Comparison of ENCODE assay signal across 8 cellular contexts in genomic region chr2:24047703-24048033, GRCh38. TPM values are rescaled to one million over a fixed set of nuclear protein-coding genes. Genes with fewer than 3 reads are reported as not detected.
A peak's percentile ranks its signal among the peaks of the same experiment; 100 is the strongest.
DNase-seq lines count a peak whose midpoint lies in the region; ATAC-seq and TF ChIP-seq lines count a peak whose summit lies in the region.

No MANE protein-coding gene starts in this region.

- H3K4me3 Mint-ChIP-seq in activated T-cell treated with anti-CD3 and anti-CD28 coated beads, Interleukin-2, amount 50 U/mL, for 24 hours = peak overlapping the region; percentile 96
- H3K4me3 Mint-ChIP-seq in glutamatergic neuron (ENCODE audit: unreplicated experiment) = peak overlapping the region; percentile 100

- H3K36me3 ChIP-seq in Panc1 (ENCODE audit: control insufficient read depth, insufficient read depth, low read length) = no peaks in the 10 kb centered on the region
- no peaks in the 10 kb centered on the region for H3K36me3 ChIP-seq in subcutaneous abdominal adipose tissue (ENCODE audit: control insufficient read depth in 5 of 5, insufficient read depth in 5 of 5, low read length in 5 of 5)
- H3K36me3 ChIP-seq in brain microvascular endothelial cell (replicated peaks) = no peaks in the 10 kb centered on the region

- no peak overlapping the region for H3K9ac ChIP-seq in subcutaneous abdominal adipose tissue (ENCODE audit: low read length in 5 of 5)

- TF ChIP-seq CTCF in Panc1 (IDR thresholded peaks at IDR 0.05) (no peak), glutamatergic neuron (IDR thresholded peaks at IDR 0.05; ENCODE audit: partially characterized antibody, unreplicated experiment) (no peak), brain microvascular endothelial cell (IDR thresholded peaks at IDR 0.05; ENCODE audit: low read depth, low read length, missing control alignments) (no peak)

- POLR2A ChIA-PET in Panc1 (lab: Charles Lee) = interaction anchor here (0.6 kb wide), 1 partner anchor 682 kb away, joined by 3 read pairs; no protein-coding TSS in a partner anchor

- peaks cover 10% of the 10 kb centered on the region for H3K36me3 Mint-ChIP-seq in activated T-cell treated with anti-CD3 and anti-CD28 coated beads, Interleukin-2, amount 50 U/mL, for 24 hours (ENCODE audit: low read depth)
- H3K36me3 Mint-ChIP-seq in glutamatergic neuron (ENCODE audit: unreplicated experiment) = no peaks in the 10 kb centered on the region

- H3K27me3 ChIP-seq in Panc1 (ENCODE audit: control insufficient read depth, insufficient read depth, low read length) (no peaks in the 10 kb centered on the region), subcutaneous abdominal adipose tissue (ENCODE audit: control insufficient read depth in 5 of 5, insufficient read depth in 4 of 5, low read length in 5 of 5) (no peaks in the 10 kb centered on the region), brain microvascular endothelial cell (replicated peaks) (no peaks in the 10 kb centered on the region)

- BruUV-seq in Panc1 (replicated peaks; lab: Mats Ljungman, UMichigan) = no TSS peak

- in situ Hi-C loops in Panc1 (cut with HindIII; ENCODE audit: low pct_unique_long_range_greater_than_20kb, low sequenced_read_pairs) = no loop called here
- in situ Hi-C loops in brain microvascular endothelial cell (cut with HindIII; ENCODE audit: low pct_ligation_motif_present, low sequenced_read_pairs) = no loop called here

- H3K27ac ChIP-seq in Panc1 (ENCODE audit: low read length) (peak overlapping the region; percentile 82), subcutaneous abdominal adipose tissue (ENCODE audit: low read depth, low read length) (peak overlapping the region; percentile 82), brain microvascular endothelial cell (no peak overlapping the region)

- peaks cover 30% of the 10 kb centered on the region; the same call in 1 of the 2 replicates for H3K4me1 ChIP-seq in Panc1 (ENCODE audit: control insufficient read depth, insufficient read depth, low read length)
- peaks cover 0 to 35% (median 31%) of the 10 kb centered on the region in 5 donors for H3K4me1 ChIP-seq in subcutaneous abdominal adipose tissue (ENCODE audit: control insufficient read depth in 5 of 5, insufficient read depth in 5 of 5, low read length in 5 of 5)

- CTCF ChIA-PET in Panc1 (lab: Charles Lee) = interaction anchor here (0.8 to 1.0 kb wide), 3 partner anchors 36 to 223 kb away, joined by 3 to 6 read pairs (median 5); partner anchors contain the start of genes ATAD2B and TP53I3

- H3K27me3 Mint-ChIP-seq in activated T-cell treated with anti-CD3 and anti-CD28 coated beads, Interleukin-2, amount 50 U/mL, for 24 hours = peaks cover 7% of the 10 kb centered on the region
- peaks cover 5% of the 10 kb centered on the region for H3K27me3 Mint-ChIP-seq in glutamatergic neuron (ENCODE audit: unreplicated experiment)

- no peak for DNase-seq in activated T-cell treated with anti-CD3 and anti-CD28 coated beads, Interleukin-2, amount 50 U/mL, for 24 hours
- no peak for DNase-seq in activated T-cell treated with anti-CD3 and anti-CD28 coated beads for 4 hours
- DNase-seq in Panc1 (ENCODE audit: low read depth, low spot score) = no peak
- DNase-seq in glutamatergic neuron = no peak
- DNase-seq in islet precursor cell = no peak
- no peak for DNase-seq in brain microvascular endothelial cell
- DNase-seq in HUDEP-2 (lab: John Stamatoyannopoulos, UW; ENCODE audit: unreplicated experiment in 76 of 76) = no peak

- H3K27ac Mint-ChIP-seq in activated T-cell treated with anti-CD3 and anti-CD28 coated beads, Interleukin-2, amount 50 U/mL, for 24 hours = peak overlapping the region; percentile 94
- H3K27ac Mint-ChIP-seq in glutamatergic neuron (ENCODE audit: unreplicated experiment) = no peak overlapping the region

- peak overlapping the region; percentile 94 to 98 for H3K4me3 ChIP-seq in Panc1 (ENCODE audit: low read depth in 2 of 2, low read length in 2 of 2)
- peak overlapping the region; percentile 24 to 92 (median 84) for H3K4me3 ChIP-seq in subcutaneous abdominal adipose tissue (ENCODE audit: low read depth in 1 of 5, low read length in 5 of 5)
- no peak overlapping the region for H3K4me3 ChIP-seq in brain microvascular endothelial cell (ENCODE audit: low read depth, low read length)

- ATAC-seq in Panc1 = peak; percentile 50

- intact Hi-C loops in Panc1 (cut with micrococcal nuclease; ENCODE audit: unreplicated experiment) = loop anchor here (10.0 kb wide), 1 partner anchor 123 kb away; the partner anchor contains the start of gene ATAD2B

- peaks cover 22% of the 10 kb centered on the region for H3K4me1 Mint-ChIP-seq in activated T-cell treated with anti-CD3 and anti-CD28 coated beads, Interleukin-2, amount 50 U/mL, for 24 hours (ENCODE audit: low read depth)
- peaks cover 13% of the 10 kb centered on the region for H3K4me1 Mint-ChIP-seq in glutamatergic neuron (ENCODE audit: low read depth, unreplicated experiment)

- H3K9me3 ChIP-seq in Panc1 (ENCODE audit: control insufficient read depth, insufficient read depth, low read depth, low read length) (no peaks in the 10 kb centered on the region), subcutaneous abdominal adipose tissue (ENCODE audit: control insufficient read depth in 5 of 5, low read length in 5 of 5) (no peaks in the 10 kb centered on the region)

- no peaks in the 10 kb centered on the region for H3K9me3 Mint-ChIP-seq in activated T-cell treated with anti-CD3 and anti-CD28 coated beads, Interleukin-2, amount 50 U/mL, for 24 hours
- peaks cover 9% of the 10 kb centered on the region for H3K9me3 Mint-ChIP-seq in glutamatergic neuron (ENCODE audit: unreplicated experiment)

RNA-seq across cellular contexts. Expression of gene WDCP, which starts 0.5 kb away (rescaled TPM):
- total RNA-seq in Panc1 (2021; ENCODE audit: unreplicated experiment) = 20.0 TPM
- polyA plus RNA-seq in Panc1 (2012; ENCODE audit: insufficient read length) = 8.1 TPM
- total RNA-seq in glutamatergic neuron (ENCODE audit: unreplicated experiment) = 22.3 TPM

RNA-seq across cellular contexts. Expression of gene FKBP1B, which starts 1.9 kb away (rescaled TPM):
- total RNA-seq in Panc1 (2021; ENCODE audit: unreplicated experiment) (19.9 TPM), glutamatergic neuron (ENCODE audit: unreplicated experiment) (38.1 TPM)
- 36.3 TPM for polyA plus RNA-seq in Panc1 (2012; ENCODE audit: insufficient read length)

RNA-seq across cellular contexts. Expression of gene SF3B6, which starts 28.5 kb away (rescaled TPM):
- 129 TPM for total RNA-seq in Panc1 (2021; ENCODE audit: unreplicated experiment)
- 100 TPM for polyA plus RNA-seq in Panc1 (2012; ENCODE audit: insufficient read length)
- 76.5 TPM for total RNA-seq in glutamatergic neuron (ENCODE audit: unreplicated experiment)

RNA-seq across cellular contexts. Expression of gene TP53I3, which starts 37.0 kb away (rescaled TPM):
- total RNA-seq in Panc1 (2021; ENCODE audit: unreplicated experiment) (51.3 TPM), glutamatergic neuron (ENCODE audit: unreplicated experiment) (38.0 TPM)
- polyA plus RNA-seq in Panc1 (2012; ENCODE audit: insufficient read length) = 66.9 TPM

RNA-seq across cellular contexts. Expression of gene MFSD2B, which starts 37.8 kb away (rescaled TPM):
- total RNA-seq in Panc1 (2021; ENCODE audit: unreplicated experiment) = 0.23 TPM
- polyA plus RNA-seq in Panc1 (2012; ENCODE audit: insufficient read length) = 9.3 TPM
- 0.29 TPM for total RNA-seq in glutamatergic neuron (ENCODE audit: unreplicated experiment)
